In genomic region chr21:32521736-32522360, GRCh38 we compare ENCODE assay signal across 14 cellular contexts.
A peak's percentile ranks its signal among the peaks of the same experiment; 100 is the strongest.
DNase-seq lines count a peak whose midpoint lies in the region; ATAC-seq and TF ChIP-seq lines count a peak whose summit lies in the region.
"Had no signal": no experiment of that assay in that cellular context is flagged by ENCODE, and none has a peak within 500 bp of the region (broad histone marks: within the 10 kb centered on the region; RNA-seq: fewer than 3 reads in every experiment).

No MANE protein-coding gene starts in this region.

- peak overlapping the region; percentile 74 for H3K27ac Mint-ChIP-seq in stimulated activated effector memory CD8-positive, alpha-beta T cell treated with anti-CD3 and anti-CD28 coated beads, Interleukin-12 subunit alpha, Interleukin-12 subunit beta, amount 100 ng/mL, for 72 hours
- H3K27ac Mint-ChIP-seq in endodermal cell, result no peak overlapping the region
- H3K27ac Mint-ChIP-seq: activated T-cell treated with anti-CD3 and anti-CD28 coated beads, Interleukin-2, amount 50 U/mL, for 72 hours had no signal

- whole genome bisulfite sequencing in endodermal cell (ENCODE audit: insufficient coverage in 1 of 2, insufficient read length in 1 of 2), 2 experiments, result 82 to 89% methylated on average over 7 to 8 of the region's 8 CpGs

- H3K36me3 ChIP-seq in HEK293 (ENCODE audit: control insufficient read depth in 2 of 2, insufficient read depth in 1 of 2, low read length in 2 of 2) (no peaks in the 10 kb centered on the region), brain microvascular endothelial cell (replicated peaks) (no peaks in the 10 kb centered on the region), left lung (no peaks in the 10 kb centered on the region), endodermal cell (ENCODE audit: control insufficient read depth, insufficient read depth, low read length) (no peaks in the 10 kb centered on the region)
- H3K36me3 ChIP-seq: BLaER1 had no signal

- TF ChIP-seq CTCF in HEK293 (tag by site-specific recombination; IDR thresholded peaks at IDR 0.05), result no peak
- TF ChIP-seq CTCF in brain microvascular endothelial cell (IDR thresholded peaks at IDR 0.05; ENCODE audit: low read depth, low read length, missing control alignments), result no peak
- no peak for TF ChIP-seq CTCF in left lung (IDR thresholded peaks at IDR 0.05)
- no peak for TF ChIP-seq CTCF in endodermal cell (conservative IDR thresholded peaks at IDR 0.05)

- H3K9me3 Mint-ChIP-seq in stimulated activated effector memory CD8-positive, alpha-beta T cell treated with anti-CD3 and anti-CD28 coated beads, Interleukin-12 subunit alpha, Interleukin-12 subunit beta, amount 100 ng/mL, for 72 hours, result no peaks in the 10 kb centered on the region
- H3K9me3 Mint-ChIP-seq in endodermal cell, result peaks cover 2% of the 10 kb centered on the region
- H3K9me3 Mint-ChIP-seq: activated T-cell treated with anti-CD3 and anti-CD28 coated beads, Interleukin-2, amount 50 U/mL, for 72 hours had no signal

- in situ Hi-C loops in brain microvascular endothelial cell (cut with HindIII; ENCODE audit: low pct_ligation_motif_present, low sequenced_read_pairs), result no loop called here

- intact Hi-C loops in left lung (cut with DNase I), result no loop called here

- no peaks in the 10 kb centered on the region for H3K36me3 Mint-ChIP-seq in stimulated activated effector memory CD8-positive, alpha-beta T cell treated with anti-CD3 and anti-CD28 coated beads, Interleukin-12 subunit alpha, Interleukin-12 subunit beta, amount 100 ng/mL, for 72 hours
- no peaks in the 10 kb centered on the region for H3K36me3 Mint-ChIP-seq in endodermal cell (ENCODE audit: low read depth)

- ATAC-seq in left lung, result peak; percentile 3
- no peak for ATAC-seq in stimulated activated effector memory CD8-positive, alpha-beta T cell treated with anti-CD3 and anti-CD28 coated beads, Interleukin-12 subunit alpha, Interleukin-12 subunit beta, amount 100 ng/mL, for 72 hours
- ATAC-seq in HG02759 (IDR thresholded peaks at IDR 0.05; ENCODE audit: unreplicated experiment), result no peak
- ATAC-seq in HG02870 (IDR thresholded peaks at IDR 0.05; ENCODE audit: unreplicated experiment), result no peak
- ATAC-seq: activated T-cell treated with anti-CD3 and anti-CD28 coated beads, Interleukin-2, amount 50 U/mL, for 72 hours had no signal

- H3K4me1 ChIP-seq in HEK293 (ENCODE audit: control insufficient read depth, insufficient read depth, low read length) (no peaks in the 10 kb centered on the region), left lung (peaks cover 6 to 26% of the 10 kb centered on the region in 2 donors), endodermal cell (ENCODE audit: control insufficient read depth, insufficient read depth, low read length) (peaks cover 4% of the 10 kb centered on the region)
- H3K4me1 ChIP-seq: BLaER1 had no signal

- H3K4me3 ChIP-seq in HEK293 (ENCODE audit: low read depth, low read length) (no peak overlapping the region), brain microvascular endothelial cell (ENCODE audit: low read depth, low read length) (no peak overlapping the region), left lung (no peak overlapping the region), endodermal cell (ENCODE audit: low read length) (no peak overlapping the region)
- H3K4me3 ChIP-seq: BLaER1 had no signal

- no peak overlapping the region for H3K9ac ChIP-seq in endodermal cell (ENCODE audit: extremely low read depth, low read length, poor library complexity, severe bottlenecking)
- H3K9ac ChIP-seq: BLaER1 had no signal

- no peak overlapping the region for H3K4me3 Mint-ChIP-seq in stimulated activated effector memory CD8-positive, alpha-beta T cell treated with anti-CD3 and anti-CD28 coated beads, Interleukin-12 subunit alpha, Interleukin-12 subunit beta, amount 100 ng/mL, for 72 hours
- H3K4me3 Mint-ChIP-seq in endodermal cell, result no peak overlapping the region
- H3K4me3 Mint-ChIP-seq: activated T-cell treated with anti-CD3 and anti-CD28 coated beads, Interleukin-2, amount 50 U/mL, for 72 hours had no signal

- DNase-seq in brain microvascular endothelial cell (no peak), left lung (no peak), endodermal cell (no peak)
- DNase-seq in stimulated activated effector memory CD8-positive, alpha-beta T cell treated with anti-CD3 and anti-CD28 coated beads, Interleukin-12 subunit alpha, Interleukin-12 subunit beta, amount 100 ng/mL, for 72 hours (ENCODE audit: low spot score in 2 of 2), result no peak
- DNase-seq in activated CD4-positive, alpha-beta T cell treated with anti-CD3 and anti-CD28 coated beads for 4 hours, result no peak
- DNase-seq: activated CD4-positive, alpha-beta T cell treated with anti-CD3 and anti-CD28 coated beads for 48 hours; activated T-cell treated with anti-CD3 and anti-CD28 coated beads, Interleukin-2, amount 50 U/mL, for 72 hours; effector memory CD4-positive, alpha-beta T cell; stimulated activated CD4-positive, alpha-beta T cell treated with anti-CD3 and anti-CD28 coated beads, Interleukin-15, amount 100 ng/mL, for 24 hours; T-helper 1 cell had no signal

- H3K9me3 ChIP-seq in HEK293 (ENCODE audit: control insufficient read depth, insufficient read depth, low read depth, low read length) (no peaks in the 10 kb centered on the region), left lung (no peaks in the 10 kb centered on the region), endodermal cell (ENCODE audit: control insufficient read depth, low read length) (no peaks in the 10 kb centered on the region)

- H3K4me1 Mint-ChIP-seq in stimulated activated effector memory CD8-positive, alpha-beta T cell treated with anti-CD3 and anti-CD28 coated beads, Interleukin-12 subunit alpha, Interleukin-12 subunit beta, amount 100 ng/mL, for 72 hours, result peaks cover 12% of the 10 kb centered on the region
- peaks cover 15% of the 10 kb centered on the region for H3K4me1 Mint-ChIP-seq in endodermal cell

- H3K27ac ChIP-seq in HEK293 (ENCODE audit: extremely low read depth, low read depth, low read length) (no peak overlapping the region), brain microvascular endothelial cell (peak overlapping the region; percentile 94), left lung (peak overlapping the region; percentile 63 to 73), endodermal cell (ENCODE audit: low read depth, low read length) (no peak overlapping the region)
- H3K27ac ChIP-seq: BLaER1 had no signal

- H3K27me3 Mint-ChIP-seq in endodermal cell (ENCODE audit: insufficient read depth), result no peaks in the 10 kb centered on the region

- POLR2A ChIA-PET in HEK293 (lab: Yijun Ruan, JAX), result interaction anchor here (0.7 to 1.2 kb wide), 2 partner anchors 17 to 48 kb away, joined by 3 to 5 read pairs; no protein-coding TSS in a partner anchor

- H3K27me3 ChIP-seq in brain microvascular endothelial cell (replicated peaks), result no peaks in the 10 kb centered on the region
- H3K27me3 ChIP-seq in left lung, result no peaks in the 10 kb centered on the region
- H3K27me3 ChIP-seq in endodermal cell (ENCODE audit: control insufficient read depth, insufficient read depth, low read length, poor library complexity, severe bottlenecking), result no peaks in the 10 kb centered on the region
- H3K27me3 ChIP-seq: BLaER1 had no signal

- CTCF ChIA-PET in HEK293 (lab: Yijun Ruan, JAX), result interaction anchor here (0.7 to 1.2 kb wide), 4 partner anchors 20 to 79 kb away, joined by 3 to 6 read pairs (median 4); no protein-coding TSS in a partner anchor

TF ChIP-seq in HEK293, 187 proteins besides CTCF, POLR2A, EP300 and RAD21 (continues in another document):
- TF ChIP-seq ZNF658 (tag by site-specific recombination; IDR thresholded peaks at IDR 0.05) (no peak), ZBTB17 (tag by site-specific recombination; IDR thresholded peaks at IDR 0.05) (peak; percentile 6; the same call in 1 of the 2 replicates), ZNF791 (tag by site-specific recombination; IDR thresholded peaks at IDR 0.05) (no peak), ZBTB8A (tag by site-specific recombination; IDR thresholded peaks at IDR 0.05) (peak; percentile 63), ZNF184 (tag by site-specific recombination; IDR thresholded peaks at IDR 0.05) (0 out of 2 replicates have a peak, but pooled peaks have one; percentile 4), ZFP37 (tag by site-specific recombination; IDR thresholded peaks at IDR 0.05) (no peak), GLI2 (tag by site-specific recombination; IDR thresholded peaks at IDR 0.05; ENCODE audit: borderline replicate concordance, low read depth) (no peak), ZNF280C (tag by site-specific recombination; IDR thresholded peaks at IDR 0.05) (no peak)
- TF ChIP-seq, protein P1, sequence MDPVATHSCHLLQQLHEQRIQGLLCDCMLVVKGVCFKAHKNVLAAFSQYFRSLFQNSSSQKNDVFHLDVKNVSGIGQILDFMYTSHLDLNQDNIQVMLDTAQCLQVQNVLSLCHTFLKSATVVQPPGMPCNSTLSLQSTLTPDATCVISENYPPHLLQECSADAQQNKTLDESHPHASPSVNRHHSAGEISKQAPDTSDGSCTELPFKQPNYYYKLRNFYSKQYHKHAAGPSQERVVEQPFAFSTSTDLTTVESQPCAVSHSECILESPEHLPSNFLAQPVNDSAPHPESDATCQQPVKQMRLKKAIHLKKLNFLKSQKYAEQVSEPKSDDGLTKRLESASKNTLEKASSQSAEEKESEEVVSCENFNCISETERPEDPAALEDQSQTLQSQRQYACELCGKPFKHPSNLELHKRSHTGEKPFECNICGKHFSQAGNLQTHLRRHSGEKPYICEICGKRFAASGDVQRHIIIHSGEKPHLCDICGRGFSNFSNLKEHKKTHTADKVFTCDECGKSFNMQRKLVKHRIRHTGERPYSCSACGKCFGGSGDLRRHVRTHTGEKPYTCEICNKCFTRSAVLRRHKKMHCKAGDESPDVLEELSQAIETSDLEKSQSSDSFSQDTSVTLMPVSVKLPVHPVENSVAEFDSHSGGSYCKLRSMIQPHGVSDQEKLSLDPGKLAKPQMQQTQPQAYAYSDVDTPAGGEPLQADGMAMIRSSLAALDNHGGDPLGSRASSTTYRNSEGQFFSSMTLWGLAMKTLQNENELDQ (tag by site-specific recombination; IDR thresholded peaks at IDR 0.05; ENCODE audit: low read depth), result no peak

Comparison
In these comparisons a context has a peak if more than half of its experiments do, and no peak if none do; other contexts are left out.
1. H3K27ac ChIP-seq: peak in brain microvascular endothelial cell (single experiment) and left lung (2 of 2); none in HEK293 (single experiment) and endodermal cell (single experiment).